Comparison of ENCODE assay signal across 8 cellular contexts in the genomic region with DNA sequence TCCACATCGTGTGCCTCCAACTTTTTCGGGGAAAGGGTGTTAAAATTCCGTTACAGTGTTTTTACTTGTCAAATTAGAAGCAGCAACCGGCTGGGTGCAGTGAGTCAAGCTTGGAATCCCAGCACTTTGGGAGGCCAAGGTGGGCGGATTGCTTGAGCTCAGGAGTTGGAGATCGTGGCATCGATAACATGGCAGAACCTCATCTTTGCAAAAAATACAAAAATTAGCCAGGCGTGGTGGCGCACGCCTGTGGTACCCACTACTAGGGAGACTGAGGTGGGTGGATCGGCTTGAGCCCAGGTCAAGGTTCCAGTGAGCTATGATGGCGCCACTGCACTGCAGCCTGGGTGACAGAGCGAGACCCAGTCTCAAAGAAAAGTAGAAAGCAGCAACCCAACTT. TPM values are rescaled to one million over a fixed set of nuclear protein-coding genes. Genes with fewer than 3 reads are reported as not detected.
DNase-seq lines count a peak whose midpoint lies in the region; ATAC-seq and TF ChIP-seq lines count a peak whose summit lies in the region.

No MANE protein-coding gene starts in this region.

- H3K4me3 ChIP-seq in AG09309 (ENCODE audit: control insufficient read depth, low read depth, low read length) = peak overlapping the region; percentile 94
- peak overlapping the region; percentile 82 for H3K4me3 ChIP-seq in LNCaP clone FGC (ENCODE audit: low read depth, low read length)
- peak overlapping the region; percentile 97 for H3K4me3 ChIP-seq in naive thymus-derived CD4-positive, alpha-beta T cell (ENCODE audit: low read length)

- POLR2A ChIA-PET in naive thymus-derived CD4-positive, alpha-beta T cell (lab: Charles Lee) = interaction anchor here (0.6 to 2.8 kb wide), 9 partner anchors 10 to 87 kb away, joined by 3 to 27 read pairs (median 3); partner anchors contain the start of gene CHERP
- POLR2A ChIA-PET in GM10248 (lab: Yijun Ruan, JAX) = interaction anchor here (2.9 kb wide), 1 partner anchor 12 kb away, joined by 36 read pairs; no protein-coding TSS in a partner anchor

- H3K27me3 ChIP-seq in naive thymus-derived CD4-positive, alpha-beta T cell (ENCODE audit: control insufficient read depth in 2 of 2, insufficient read depth in 2 of 2, low read length in 2 of 2) = no peaks in the 10 kb centered on the region

- H3K4me1 Mint-ChIP-seq in dendritic cell treated with granulocyte-macrophage colony-stimulating factor and Interleukin-4, amounts not matched to agents 40 ng/mL and 50 ng/mL, for 4 days (ENCODE audit: low read depth) = peaks cover 57% of the 10 kb centered on the region
- peaks cover 35 to 70% (median 48%) of the 10 kb centered on the region in 7 donors for H3K4me1 Mint-ChIP-seq in naive thymus-derived CD4-positive, alpha-beta T cell

- H3K36me3 ChIP-seq in naive thymus-derived CD4-positive, alpha-beta T cell (ENCODE audit: control insufficient read depth in 2 of 3, insufficient read depth in 3 of 3, low read length in 3 of 3) = peaks cover 0 to 57% (median 0%) of the 10 kb centered on the region in 3 experiments

- peaks cover 90% of the 10 kb centered on the region for H3K36me3 Mint-ChIP-seq in dendritic cell treated with granulocyte-macrophage colony-stimulating factor and Interleukin-4, amounts not matched to agents 40 ng/mL and 50 ng/mL, for 4 days (ENCODE audit: low read depth)
- peaks cover under 1 to 22% (median 10%) of the 10 kb centered on the region in 5 donors for H3K36me3 Mint-ChIP-seq in naive thymus-derived CD4-positive, alpha-beta T cell

- H3K27ac Mint-ChIP-seq in dendritic cell treated with granulocyte-macrophage colony-stimulating factor and Interleukin-4, amounts not matched to agents 40 ng/mL and 50 ng/mL, for 4 days = peak overlapping the region; percentile 93
- H3K27ac Mint-ChIP-seq in naive thymus-derived CD4-positive, alpha-beta T cell = peak overlapping the region; percentile 94 to 100 (median 99)

- peaks cover 23 to 30% of the 10 kb centered on the region in 2 donors for H3K4me1 ChIP-seq in naive thymus-derived CD4-positive, alpha-beta T cell (ENCODE audit: control insufficient read depth in 2 of 2, insufficient read depth in 2 of 2, low read length in 2 of 2)

- intact Hi-C loops in dendritic cell treated with granulocyte-macrophage colony-stimulating factor and Interleukin-4, amounts not matched to agents 40 ng/mL and 50 ng/mL, for 4 days (cut with micrococcal nuclease) = loop anchor here (5.0 kb wide), 1 partner anchor 54 kb away; the partner anchor contains the start of gene MED26
- intact Hi-C loops in naive thymus-derived CD4-positive, alpha-beta T cell (cut with micrococcal nuclease) = loop anchor here in 1 of 2 donors (2.0 kb wide), 1 partner anchor 100 kb away; no protein-coding TSS in a partner anchor

- DNase-seq in AG09309 (ENCODE audit: low read depth) (no peak), LNCaP clone FGC (ENCODE audit: low read depth) (no peak), H4 (ENCODE audit: low spot score) (no peak), pons (ENCODE audit: low spot score) (no peak), GM10248 (ENCODE audit: extremely low spot score) (no peak)
- DNase-seq in naive thymus-derived CD4-positive, alpha-beta T cell = no peak

- H3K4me3 Mint-ChIP-seq in dendritic cell treated with granulocyte-macrophage colony-stimulating factor and Interleukin-4, amounts not matched to agents 40 ng/mL and 50 ng/mL, for 4 days = peak overlapping the region; percentile 94
- peak overlapping the region; percentile 97 to 100 (median 99) for H3K4me3 Mint-ChIP-seq in naive thymus-derived CD4-positive, alpha-beta T cell

- H3K9me3 ChIP-seq in naive thymus-derived CD4-positive, alpha-beta T cell (ENCODE audit: control insufficient read depth in 2 of 3, low read length in 3 of 3) = no peaks in the 10 kb centered on the region

- CTCF ChIA-PET in naive thymus-derived CD4-positive, alpha-beta T cell (lab: Charles Lee) = interaction anchor here (1.3 to 1.7 kb wide), 2 partner anchors 11 to 14 kb away, joined by 3 to 7 read pairs; no protein-coding TSS in a partner anchor
- CTCF ChIA-PET in GM10248 (lab: Yijun Ruan, JAX) = interaction anchor here (1.2 to 2.1 kb wide), 6 partner anchors 8 to 20 kb away, joined by 3 to 11 read pairs (median 4); no protein-coding TSS in a partner anchor

- no peak for ATAC-seq in naive thymus-derived CD4-positive, alpha-beta T cell
- ATAC-seq in GM18517 (IDR thresholded peaks at IDR 0.05; ENCODE audit: unreplicated experiment) = no peak

- no peaks in the 10 kb centered on the region for H3K27me3 Mint-ChIP-seq in dendritic cell treated with granulocyte-macrophage colony-stimulating factor and Interleukin-4, amounts not matched to agents 40 ng/mL and 50 ng/mL, for 4 days
- H3K27me3 Mint-ChIP-seq in naive thymus-derived CD4-positive, alpha-beta T cell = peaks cover 0 to 2% (median 0%) of the 10 kb centered on the region in 5 donors

- peak overlapping the region; percentile 95 for H3K27ac ChIP-seq in naive thymus-derived CD4-positive, alpha-beta T cell (ENCODE audit: low read depth, low read length)

- no peak for TF ChIP-seq CTCF in AG09309 (IDR thresholded peaks at IDR 0.05; ENCODE audit: control insufficient read depth, insufficient read depth, low read depth, low read length, missing control alignments)
- no peak for TF ChIP-seq CTCF in LNCaP clone FGC (IDR thresholded peaks at IDR 0.05; ENCODE audit: control insufficient read depth, extremely low read depth, insufficient read depth)
- no peak for TF ChIP-seq CTCF in GM10248 (IDR thresholded peaks at IDR 0.05; ENCODE audit: control extremely low read depth, extremely low read depth, low read depth, missing control alignments)

- no peaks in the 10 kb centered on the region for H3K9me3 Mint-ChIP-seq in dendritic cell treated with granulocyte-macrophage colony-stimulating factor and Interleukin-4, amounts not matched to agents 40 ng/mL and 50 ng/mL, for 4 days
- H3K9me3 Mint-ChIP-seq in naive thymus-derived CD4-positive, alpha-beta T cell = no peaks in the 10 kb centered on the region

RNA-seq across cellular contexts. Expression of gene SLC35E1, which starts 1.1 kb away (rescaled TPM):
- total RNA-seq in naive thymus-derived CD4-positive, alpha-beta T cell = 10 to 100 TPM; 33.0 to 67.3 (median 58.7) TPM
- 10 to 100 TPM; 13.3 to 25.0 TPM for polyA plus RNA-seq in naive thymus-derived CD4-positive, alpha-beta T cell
- total RNA-seq in H4 (2014; rRNA removed; shearing (Covaris generic)) = 19.6 and 29.6 TPM in 2 replicates

RNA-seq across cellular contexts. Expression of gene CHERP, which starts 31.1 kb away (rescaled TPM):
- total RNA-seq in naive thymus-derived CD4-positive, alpha-beta T cell = 10 to 100 TPM; 53.8 to 80.7 (median 62.7) TPM
- 10 to 100 TPM; 10.4 to 24.3 TPM for polyA plus RNA-seq in naive thymus-derived CD4-positive, alpha-beta T cell
- total RNA-seq in H4 (2014; rRNA removed; shearing (Covaris generic)) = 2.2 and 4.1 TPM in 2 replicates

RNA-seq across cellular contexts. Expression of gene MED26, which starts 54.7 kb away (rescaled TPM):
- total RNA-seq in naive thymus-derived CD4-positive, alpha-beta T cell = 10 to 100 TPM; 14.2 to 34.3 (median 17.4) TPM
- polyA plus RNA-seq in naive thymus-derived CD4-positive, alpha-beta T cell = 1 to 10 TPM; 3.3 to 5.3 TPM
- 4.2 and 4.8 TPM in 2 replicates for total RNA-seq in H4 (2014; rRNA removed; shearing (Covaris generic))

Comparison
In these comparisons a context has a peak if more than half of its experiments do, and no peak if none do; other contexts are left out.
1. RNA of gene CHERP, which starts 31.1 kb away (total RNA-seq): 53.8 to 80.7 TPM in naive thymus-derived CD4-positive, alpha-beta T cell; 2.2 to 4.1 TPM in H4; every median in the first group is over 10 times any median in the second.
2. Peak in every context shown above with its lines, with median percentiles within 50 percentile points of each other: H3K4me3 ChIP-seq.